Comparison of ENCODE assay signal across 10 cellular contexts in the genomic region with DNA sequence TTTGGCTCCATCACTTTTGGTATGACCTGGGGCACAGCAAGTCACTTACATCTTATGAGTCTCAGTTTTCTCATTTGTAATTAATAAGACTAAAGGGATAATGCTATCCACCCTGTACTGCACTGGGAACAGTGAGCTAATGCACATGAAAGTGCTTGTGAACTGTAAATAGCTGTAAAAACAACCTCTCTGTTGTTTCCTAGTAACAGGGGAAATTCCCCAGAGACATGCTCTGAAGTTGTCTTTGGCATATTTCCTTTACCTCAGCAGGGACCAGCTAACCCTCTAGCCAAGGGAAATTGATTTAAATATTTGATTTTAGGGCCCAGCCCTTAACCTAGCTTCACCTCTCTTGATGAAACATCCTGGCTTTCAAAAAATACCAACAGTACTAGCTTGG. TPM values are rescaled to one million over a fixed set of nuclear protein-coding genes. Genes with fewer than 3 reads are reported as not detected.
DNase-seq lines count a peak whose midpoint lies in the region; ATAC-seq and TF ChIP-seq lines count a peak whose summit lies in the region.
"Had no signal": no experiment of that assay in that cellular context is flagged by ENCODE, and none has a peak within 500 bp of the region (broad histone marks: within the 10 kb centered on the region; RNA-seq: fewer than 3 reads in every experiment).

No MANE protein-coding gene starts in this region.

- H3K4me3 Mint-ChIP-seq in H9, result no peak overlapping the region

- H3K4me1 Mint-ChIP-seq in H9, result peaks cover 4 to 8% of the 10 kb centered on the region in 2 experiments

- H4K8ac ChIP-seq in H9 (replicated peaks; ENCODE audit: insufficient read length, low read depth, low read length), result no peak overlapping the region

- H4K20me1 ChIP-seq in Loucy (ENCODE audit: insufficient read depth, low read length, poor library complexity, severe bottlenecking) (no peaks in the 10 kb centered on the region), H9 (ENCODE audit: control insufficient read depth, insufficient read depth, insufficient read length) (no peaks in the 10 kb centered on the region)

- H3K9ac ChIP-seq in Loucy (ENCODE audit: low read depth, low read length, poor library complexity, severe bottlenecking), result no peak overlapping the region
- no peak overlapping the region for H3K9ac ChIP-seq in H9 (ENCODE audit: extremely low read depth, insufficient read length, low read length)

- H3K4me2 ChIP-seq in Loucy (ENCODE audit: low read depth, low read length, poor library complexity, severe bottlenecking) (peak overlapping the region; percentile 44), H9 (ENCODE audit: insufficient read depth, insufficient read length, low read length) (no peak overlapping the region)

- H3K23me2 ChIP-seq in H9 (ENCODE audit: insufficient read length, low read depth, low read length, poor library complexity, severe bottlenecking), result no peaks in the 10 kb centered on the region

- no peak overlapping the region for H3T11ph ChIP-seq in H9 (ENCODE audit: low read length)

- no peak overlapping the region for H4K5ac ChIP-seq in H9 (ENCODE audit: insufficient read length, low read depth, low read length)

- H2BK5ac ChIP-seq in H9 (ENCODE audit: insufficient read length, low read length), result no peak overlapping the region

- no peaks in the 10 kb centered on the region for H3K9me2 ChIP-seq in Loucy (replicated peaks; ENCODE audit: low read depth, low read length)

- no peak overlapping the region for H3K14ac ChIP-seq in H9 (ENCODE audit: insufficient read depth, low read length)

- H3K4me1 ChIP-seq in Loucy (ENCODE audit: insufficient read depth, low read length, poor library complexity, severe bottlenecking) (peaks cover 51% of the 10 kb centered on the region), mucosa of descending colon (ENCODE audit: low read depth) (no peaks in the 10 kb centered on the region), uterus (no peaks in the 10 kb centered on the region), H9 (ENCODE audit: insufficient read depth, low read length) (no peaks in the 10 kb centered on the region)

- H2BK15ac ChIP-seq in H9 (ENCODE audit: low read depth, low read length), result no peak overlapping the region

- no peaks in the 10 kb centered on the region for H3K27me3 ChIP-seq in Loucy (ENCODE audit: insufficient read depth, low read length, poor library complexity, severe bottlenecking)
- no peaks in the 10 kb centered on the region for H3K27me3 ChIP-seq in uterus
- no peaks in the 10 kb centered on the region for H3K27me3 ChIP-seq in H9 (ENCODE audit: insufficient read depth, low read length)

- H3F3A ChIP-seq in Loucy (ENCODE audit: low read depth), result no peaks in the 10 kb centered on the region

- H3K79me2 ChIP-seq in Loucy (ENCODE audit: insufficient read depth, low read length), result no peaks in the 10 kb centered on the region
- no peaks in the 10 kb centered on the region for H3K79me2 ChIP-seq in H9 (ENCODE audit: insufficient read depth, low read length)

- ATAC-seq in activated CD4-positive, CD25-positive, alpha-beta regulatory T cell treated with anti-CD3 and anti-CD28 coated beads, Interleukin-2, amount 50 U/mL, for 24 hours, result peak; percentile 48 to 68
- ATAC-seq in GM21717 (IDR thresholded peaks at IDR 0.05; ENCODE audit: unreplicated experiment), result peak; percentile 62
- ATAC-seq in mucosa of descending colon, result peak; percentile 46

- H2BK12ac ChIP-seq in H9 (ENCODE audit: insufficient read length, low read depth, low read length), result no peak overlapping the region

- no peak for DNase-seq in activated CD4-positive, CD25-positive, alpha-beta regulatory T cell (lab: John Stamatoyannopoulos, UW)
- DNase-seq in mucosa of descending colon (no peak), uterus (no peak), NCI-H510A (lab: John Stamatoyannopoulos, UW) (no peak), H9 (no peak)
- DNase-seq: caudate nucleus had no signal

- no peak overlapping the region for H3K27ac Mint-ChIP-seq in H9

- no peak overlapping the region for H4K91ac ChIP-seq in H9 (ENCODE audit: insufficient read length, low read depth, low read length)

- H3K79me1 ChIP-seq in H9 (ENCODE audit: insufficient read depth, low read depth, low read length, poor library complexity, severe bottlenecking), result no peaks in the 10 kb centered on the region

- H3K23ac ChIP-seq in H9 (ENCODE audit: insufficient read length, low read depth, low read length), result no peak overlapping the region

- peaks cover 59 to 63% of the 10 kb centered on the region in 2 experiments for H3K9me3 Mint-ChIP-seq in H9

- no peak for TF ChIP-seq POLR2A in uterus (IDR thresholded peaks at IDR 0.05)

- H2BK20ac ChIP-seq in H9 (ENCODE audit: low read depth, low read length, poor library complexity, severe bottlenecking), result no peak overlapping the region

- intact Hi-C loops in mucosa of descending colon (cut with DNase I, micrococcal nuclease), result no loop called here
- intact Hi-C loops in uterus (cut with DNase I; ENCODE audit: low total_unique reads), result no loop called here

- H3K36me3 ChIP-seq in Loucy (ENCODE audit: insufficient read depth, low read length) (no peaks in the 10 kb centered on the region), mucosa of descending colon (ENCODE audit: low read depth) (no peaks in the 10 kb centered on the region), uterus (no peaks in the 10 kb centered on the region)

- no peak overlapping the region for H3K18ac ChIP-seq in H9 (ENCODE audit: insufficient read length, low read depth, low read length)

- no peak overlapping the region for H2BK120ac ChIP-seq in H9 (ENCODE audit: low read depth, low read length, poor library complexity, severe bottlenecking)

- H3K27ac ChIP-seq in uterus, result no peak overlapping the region
- H3K27ac ChIP-seq in H9 (ENCODE audit: insufficient read length, low read depth, low read length), result no peak overlapping the region
- H3K27ac ChIP-seq: SK-N-MC had no signal

- TF ChIP-seq CTCF in Loucy (conservative IDR thresholded peaks at IDR 0.05; ENCODE audit: low read length) (no peak), mucosa of descending colon (IDR thresholded peaks at IDR 0.05) (no peak), uterus (IDR thresholded peaks at IDR 0.05) (no peak), H9 (conservative IDR thresholded peaks at IDR 0.05) (no peak)

- H3K9me3 ChIP-seq in Loucy (ENCODE audit: insufficient read depth, low read depth, low read length) (no peaks in the 10 kb centered on the region), mucosa of descending colon (no peaks in the 10 kb centered on the region), uterus (no peaks in the 10 kb centered on the region), H9 (ENCODE audit: control insufficient read depth, low read depth, low read length) (peaks cover 20% of the 10 kb centered on the region)

- no peak overlapping the region for H2AFZ ChIP-seq in Loucy (ENCODE audit: low read length)
- no peak overlapping the region for H2AFZ ChIP-seq in H9 (ENCODE audit: low read length)

- no peak overlapping the region for H3K56ac ChIP-seq in H9 (ENCODE audit: insufficient read length, low read depth, low read length)

- H3K4me3 ChIP-seq in Loucy (ENCODE audit: low read length, poor library complexity, severe bottlenecking), result no peak overlapping the region
- H3K4me3 ChIP-seq in mucosa of descending colon, result no peak overlapping the region
- H3K4me3 ChIP-seq in uterus, result no peak overlapping the region
- H3K4me3 ChIP-seq: SK-N-MC had no signal

- H3K27me3 Mint-ChIP-seq in H9 (ENCODE audit: low read depth), result no peaks in the 10 kb centered on the region

- no peak overlapping the region for H2AK5ac ChIP-seq in H9 (ENCODE audit: insufficient read length, low read length)

- no peak overlapping the region for H3K4ac ChIP-seq in H9 (ENCODE audit: low read depth, low read length)

- peaks cover 0 to 5% (median 2%) of the 10 kb centered on the region in 3 experiments; a peak in 3 of 7 replicates for H3K36me3 Mint-ChIP-seq in H9 (ENCODE audit: insufficient read depth in 1 of 3, low read depth in 3 of 3)

RNA-seq across cellular contexts. Expression of gene CYSLTR1, which starts 6.1 kb away (rescaled TPM):
- 1 to 10 TPM; 1.2 to 1.6 (median 1.5) TPM for total RNA-seq in mucosa of descending colon
- total RNA-seq in uterus, result 10 to 100 TPM in 1 of 4 donors, 1 to 10 TPM in 2, under 1 TPM in 1; under 0.01 to 21.2 (median 2.5) TPM
- not detected in 2 replicates for total RNA-seq in H9 (2021)
